ENCODE assay signal across 8 cellular contexts in the genomic region with DNA sequence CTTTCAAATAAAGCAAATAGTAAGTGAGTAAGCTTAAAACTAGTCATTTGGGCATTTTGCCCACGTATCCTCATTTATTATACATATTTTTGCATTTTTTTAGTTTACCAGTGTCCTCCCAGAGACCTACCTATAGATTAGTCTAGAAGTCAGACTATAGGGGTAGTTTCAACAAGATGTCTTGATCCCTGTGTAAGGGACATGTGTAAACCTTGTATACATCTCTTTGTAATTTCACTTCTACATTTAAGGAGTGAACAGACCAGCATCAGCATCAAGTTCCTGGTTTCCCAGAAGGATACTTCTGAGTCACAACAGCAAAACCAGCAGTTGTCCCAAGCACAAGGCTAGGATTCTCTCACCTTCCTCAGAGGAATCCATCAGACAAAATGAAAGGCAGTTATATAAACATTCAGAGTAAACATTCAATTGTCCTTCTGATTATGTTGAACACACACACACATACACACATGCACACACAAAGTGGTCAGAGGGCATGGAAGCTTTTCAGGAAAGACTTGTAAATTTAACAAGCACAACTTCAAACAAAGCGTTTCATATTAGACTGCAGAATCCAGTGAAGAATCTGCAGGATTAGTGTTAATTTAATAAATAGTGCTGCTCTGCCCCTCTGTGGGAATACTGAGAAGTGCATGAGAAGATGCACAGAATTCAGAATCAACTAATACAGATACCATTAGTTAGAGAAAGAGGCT. TPM values are rescaled to one million over a fixed set of nuclear protein-coding genes. Genes with fewer than 3 reads are reported as not detected.
DNase-seq lines count a peak whose midpoint lies in the region; ATAC-seq and TF ChIP-seq lines count a peak whose summit lies in the region.

No MANE protein-coding gene starts in this region.

- POLR2A ChIA-PET in Caco-2 (lab: Charles Lee) = no interaction called here

- no peak overlapping the region for H3K9ac ChIP-seq in adipocyte (ENCODE audit: low read length)

- peak in 1 of 2 experiments; percentile 45 for DNase-seq in Caco-2
- peak; percentile 18 for DNase-seq in NCI-H2227 treated with DMSO at 0.1 percent for 48 hours (lab: John Stamatoyannopoulos, UW)
- DNase-seq in adipocyte (ENCODE audit: low read depth) = peak; percentile 81
- DNase-seq in heart right ventricle = peak in 1 of 2 donors; percentile 6
- no peak for DNase-seq in sciatic nerve (ENCODE audit: low spot score)
- DNase-seq in DMS153 treated with DMSO at 0.1 percent for 48 hours (lab: John Stamatoyannopoulos, UW; ENCODE audit: unreplicated experiment) = no peak

- H3K36me3 ChIP-seq in Caco-2 (ENCODE audit: control insufficient read depth, insufficient read depth, low read length) (no peaks in the 10 kb centered on the region), adipocyte (ENCODE audit: control insufficient read depth, insufficient read depth, low read length, severe bottlenecking) (no peaks in the 10 kb centered on the region), heart right ventricle (no peaks in the 10 kb centered on the region)

- no peak overlapping the region for H3K27ac ChIP-seq in heart right ventricle

- no peak overlapping the region for H3K4me3 ChIP-seq in Caco-2 (ENCODE audit: low read depth, low read length)
- H3K4me3 ChIP-seq in adipocyte (ENCODE audit: low read length) = no peak overlapping the region
- H3K4me3 ChIP-seq in heart right ventricle = no peak overlapping the region

- intact Hi-C loops in Caco-2 (cut with micrococcal nuclease; ENCODE audit: unreplicated experiment) (loop anchor here (1.0 to 5.0 kb wide), 10 partner anchors 31 to 1338 kb away; a partner anchor contains a TSS), heart right ventricle (cut with DNase I) (loop anchor here (2.0 to 10.0 kb wide), 8 partner anchors 245 to 1339 kb away; a partner anchor contains a TSS), sciatic nerve (cut with DNase I) (no loop called here)

- no TSS peak for BruUV-seq in Caco-2 (replicated peaks; lab: Mats Ljungman, UMichigan)

- TF ChIP-seq CTCF in Caco-2 (IDR thresholded peaks at IDR 0.05; ENCODE audit: insufficient read depth in 1 of 2, low read depth in 1 of 2, low read length in 1 of 2, severe bottlenecking in 1 of 2, unreplicated experiment in 1 of 2) = peak; percentile 72 to 75
- TF ChIP-seq CTCF in heart right ventricle (IDR thresholded peaks at IDR 0.05) = peak; percentile 42 to 86 (median 71)

- H3K27me3 ChIP-seq in Caco-2 (replicated peaks; ENCODE audit: control insufficient read depth, insufficient read depth, low read length) = no peaks in the 10 kb centered on the region
- no peaks in the 10 kb centered on the region for H3K27me3 ChIP-seq in adipocyte (replicated peaks; ENCODE audit: control insufficient read depth, insufficient read depth, low read length)
- peaks cover 0 to 7% (median 0%) of the 10 kb centered on the region in 7 donors for H3K27me3 ChIP-seq in heart right ventricle

- no peaks in the 10 kb centered on the region for H3K36me3 Mint-ChIP-seq in Caco-2 (ENCODE audit: insufficient read depth, unreplicated experiment)

- no peaks in the 10 kb centered on the region for H3K9me3 Mint-ChIP-seq in Caco-2 (ENCODE audit: unreplicated experiment)

- H3K9me3 ChIP-seq in Caco-2 = no peaks in the 10 kb centered on the region
- H3K9me3 ChIP-seq in adipocyte (ENCODE audit: control insufficient read depth, low read length) = no peaks in the 10 kb centered on the region
- H3K9me3 ChIP-seq in heart right ventricle = no peaks in the 10 kb centered on the region

- no peaks in the 10 kb centered on the region for H3K4me1 Mint-ChIP-seq in Caco-2 (ENCODE audit: low read depth, unreplicated experiment)

- CTCF ChIA-PET in Caco-2 (lab: Charles Lee) = no interaction called here

- ATAC-seq in GM18858 (IDR thresholded peaks at IDR 0.05; ENCODE audit: unreplicated experiment) (peak; percentile 92), HG02970 (IDR thresholded peaks at IDR 0.05; ENCODE audit: low FRiP score, unreplicated experiment) (peak; percentile 71), heart right ventricle (peak in 2 of 8 donors; percentile 57 to 61), sciatic nerve (peak; percentile 69)

- H3K4me1 ChIP-seq in Caco-2 (no peaks in the 10 kb centered on the region), adipocyte (ENCODE audit: control insufficient read depth, insufficient read depth, low read length) (peaks cover 2% of the 10 kb centered on the region), heart right ventricle (peaks cover 0 to 10% (median 0%) of the 10 kb centered on the region in 9 donors)

- H3K27ac Mint-ChIP-seq in Caco-2 (ENCODE audit: unreplicated experiment) = no peak overlapping the region

- no peak overlapping the region for H3K4me3 Mint-ChIP-seq in Caco-2 (ENCODE audit: unreplicated experiment)

- H3K27me3 Mint-ChIP-seq in Caco-2 (ENCODE audit: insufficient read depth, unreplicated experiment) = peaks cover 2% of the 10 kb centered on the region

- WGBS in heart right ventricle, 2 donors = 44 to 49% methylated on average over 2 of the region's 2 CpGs

RNA-seq across cellular contexts. Expression of a gene that starts 55.4 kb away (rescaled TPM):
- 228 and 243 TPM in 2 replicates for total RNA-seq in Caco-2 (2022)
- 100 to 1,000 TPM; 113 to 190 (median 130) TPM for total RNA-seq in heart right ventricle
- 100 to 1,000 TPM in 1 of 2 donors, 10 to 100 TPM in 1; 53.8 to 279 TPM for polyA plus RNA-seq in heart right ventricle
- 121 TPM for total RNA-seq in sciatic nerve

Comparison
In these comparisons a context has a peak if more than half of its experiments do, and no peak if none do; other contexts are left out.
1. DNase-seq: peak in NCI-H2227 treated with DMSO at 0.1 percent for 48 hours (single experiment) and adipocyte (single experiment); none in sciatic nerve (single experiment) and DMS153 treated with DMSO at 0.1 percent for 48 hours (single experiment).